ENCODE assay signal across 28 cellular contexts in the genomic region with DNA sequence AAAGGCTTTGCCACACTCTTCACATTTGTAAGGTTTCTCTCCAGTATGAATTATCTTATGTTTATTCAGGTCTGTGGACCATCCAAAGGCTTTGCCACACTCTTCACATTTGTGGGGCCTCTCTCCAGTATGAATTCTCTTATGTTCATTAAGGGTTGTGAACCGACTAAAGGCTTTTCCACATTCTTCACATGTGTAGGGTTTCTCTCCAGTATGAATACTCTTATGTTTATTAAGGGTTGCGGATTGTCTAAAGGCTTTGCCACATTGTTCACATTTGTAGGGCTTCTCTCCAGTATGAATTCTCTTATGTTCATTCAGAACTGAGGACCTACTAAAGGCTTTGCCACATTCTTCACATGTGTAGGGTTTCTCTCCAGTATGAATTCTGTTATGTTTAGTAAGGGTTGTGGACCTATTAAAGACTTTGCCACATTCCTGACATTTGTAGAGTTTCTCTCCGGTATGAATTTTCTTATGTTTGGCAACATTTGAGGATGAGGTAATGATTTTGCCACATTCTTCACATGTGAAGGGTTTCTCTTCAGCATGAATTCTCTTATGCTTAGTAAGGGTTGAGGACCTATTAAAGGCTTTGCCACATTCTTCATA. TPM values are rescaled to one million over a fixed set of nuclear protein-coding genes. Genes with fewer than 3 reads are reported as not detected.
"Had no signal": no experiment of that assay in that cellular context is flagged by ENCODE, and none has a peak within 500 bp of the region (broad histone marks: within the 10 kb centered on the region; RNA-seq: fewer than 3 reads in every experiment).

No MANE protein-coding gene starts in this region.

- H3K4me1 Mint-ChIP-seq: activated CD8-positive, alpha-beta memory T cell treated with anti-CD3 and anti-CD28 coated beads, Interleukin-2, amount 10 ng/mL, durations not matched to agents 7 days and 5 days; activated naive CD4-positive, alpha-beta T cell treated with anti-CD3 and anti-CD28 coated beads, Interleukin-2, amount 50 U/mL, for 24 hours; WTC11 had no signal

- H3K27me3 Mint-ChIP-seq: activated CD8-positive, alpha-beta memory T cell treated with anti-CD3 and anti-CD28 coated beads, Interleukin-2, amount 10 ng/mL, durations not matched to agents 7 days and 5 days; activated naive CD4-positive, alpha-beta T cell treated with anti-CD3 and anti-CD28 coated beads, Interleukin-2, amount 50 U/mL, for 24 hours; activated T-cell treated with anti-CD3 and anti-CD28 coated beads, Interleukin-2, amount 50 U/mL, for 24 hours had no signal

- H3K4me1 ChIP-seq: SJCRH30 had no signal

- DNase-seq: activated CD4-positive, alpha-beta T cell treated with anti-CD3 and anti-CD28 coated beads for 48 hours; activated CD4-positive, alpha-beta T cell treated with anti-CD3 and anti-CD28 coated beads, Interleukin-2, amount 50 U/mL, for 48 hours; activated CD4-positive, CD25-positive, alpha-beta regulatory T cell treated with anti-CD3 and anti-CD28 coated beads, Interleukin-2, amount 50 U/mL, for 72 hours; activated CD8-positive, alpha-beta memory T cell treated with anti-CD3 and anti-CD28 coated beads, Interleukin-2, amount 10 ng/mL, durations not matched to agents 7 days and 5 days; activated effector memory CD4-positive, alpha-beta T cell treated with Interleukin-2 at 50 U/mL for 16 hours; activated naive CD4-positive, alpha-beta T cell; activated T-cell treated with anti-CD3 and anti-CD28 coated beads, Interleukin-2, amount 50 U/mL, for 24 hours; amniotic stem cell; MG63; MV-4-11; NCI-H1092 treated with DMSO at 0.1 percent for 48 hours; NCI-H1417 treated with DMSO at 0.1 percent for 48 hours; NCI-H1694; NCI-H2029; NCI-H2107; NCI-H345; NCI-H510A; NCI-H526 treated with DMSO at 0.1 percent for 48 hours; NCI-H82; Right ventricle myocardium superior; RPMI8226; SJCRH30; SK-N-SH had no signal

- H3K4me3 ChIP-seq: MG63, SJCRH30 had no signal

- H3K27me3 ChIP-seq: MG63, SJCRH30 had no signal

- ATAC-seq: activated CD8-positive, alpha-beta memory T cell treated with anti-CD3 and anti-CD28 coated beads, Interleukin-2, amount 10 ng/mL, durations not matched to agents 7 days and 5 days; Panc1; WTC11 had no signal

- H3K4me3 Mint-ChIP-seq: activated CD8-positive, alpha-beta memory T cell treated with anti-CD3 and anti-CD28 coated beads, Interleukin-2, amount 10 ng/mL, durations not matched to agents 7 days and 5 days; activated naive CD4-positive, alpha-beta T cell treated with anti-CD3 and anti-CD28 coated beads, Interleukin-2, amount 50 U/mL, for 24 hours; activated T-cell treated with anti-CD3 and anti-CD28 coated beads, Interleukin-2, amount 50 U/mL, for 24 hours; activated T-helper 1 cell treated with anti-CD3 and anti-CD28 coated beads, Interleukin-12 subunit alpha, Interleukin-12 subunit beta, Interleukin-2, Interleukin-4 antibody, amounts not matched to agents 30 ng/mL and 10 ng/mL and 1 ng/mL, durations not matched to agents 14 hours and 24 hours and 36 hours; WTC11 had no signal

- H3K27ac Mint-ChIP-seq: activated CD8-positive, alpha-beta memory T cell treated with anti-CD3 and anti-CD28 coated beads, Interleukin-2, amount 10 ng/mL, durations not matched to agents 7 days and 5 days; activated naive CD4-positive, alpha-beta T cell treated with anti-CD3 and anti-CD28 coated beads, Interleukin-2, amount 50 U/mL, for 24 hours; activated T-cell treated with anti-CD3 and anti-CD28 coated beads, Interleukin-2, amount 50 U/mL, for 24 hours; activated T-helper 1 cell treated with anti-CD3 and anti-CD28 coated beads, Interleukin-12 subunit alpha, Interleukin-12 subunit beta, Interleukin-2, Interleukin-4 antibody, amounts not matched to agents 30 ng/mL and 10 ng/mL and 1 ng/mL, durations not matched to agents 14 hours and 24 hours and 36 hours; WTC11 had no signal

- H3K27ac ChIP-seq: SJCRH30 had no signal

- H3K36me3 ChIP-seq: MG63, SJCRH30 had no signal

- H3K4me2 ChIP-seq: SK-N-SH had no signal

- H3K9ac ChIP-seq: SK-N-SH had no signal

RNA-seq across cellular contexts. Expression of gene ZNF732, which starts 33.7 kb away (rescaled TPM):
- total RNA-seq: activated CD8-positive, alpha-beta memory T cell treated with anti-CD3 and anti-CD28 coated beads, Interleukin-2, amount 10 ng/mL, durations not matched to agents 7 days and 5 days; activated T-helper 1 cell treated with anti-CD3 and anti-CD28 coated beads, Interleukin-12 subunit alpha, Interleukin-12 subunit beta, Interleukin-2, Interleukin-4 antibody, amounts not matched to agents 30 ng/mL and 10 ng/mL and 1 ng/mL, durations not matched to agents 14 hours and 24 hours and 36 hours; Right ventricle myocardium superior; SJCRH30; T-helper 1 cell treated with Interleukin-12 subunit alpha and Interleukin-12 subunit beta and Interleukin-4 antibody, amounts not matched to agents 30 ng/mL and 1 ng/mL, for 36 hours had no signal
